In the genomic region with DNA sequence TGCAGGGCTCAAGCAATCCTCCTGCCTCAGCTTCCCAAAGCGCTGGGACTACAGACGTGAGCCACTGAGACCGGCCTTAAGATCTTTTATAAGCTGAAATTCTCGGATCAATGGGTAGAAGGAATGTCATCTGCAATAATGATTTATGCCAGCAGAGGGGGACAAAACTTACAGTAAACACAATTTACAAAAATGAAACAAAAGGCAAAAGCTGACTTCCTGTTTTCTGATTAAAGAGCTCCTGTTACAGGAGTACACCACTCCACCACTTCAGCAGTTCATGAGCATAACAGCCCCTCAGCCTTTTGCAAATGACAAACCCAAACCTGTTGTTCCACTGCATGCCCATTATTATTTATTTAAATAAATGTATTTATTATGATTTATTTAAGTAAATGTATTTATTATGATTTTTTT, we compare ENCODE assay signal across 8 cellular contexts.
A peak's percentile ranks its signal among the peaks of the same experiment; 100 is the strongest.
DNase-seq lines count a peak whose midpoint lies in the region; ATAC-seq and TF ChIP-seq lines count a peak whose summit lies in the region.

No MANE protein-coding gene starts in this region.

- H2BK120ac ChIP-seq in trophoblast cell (ENCODE audit: insufficient read depth, low read length, poor library complexity): peak overlapping the region; percentile 20

- H3K4me3 Mint-ChIP-seq in CD8-positive, alpha-beta memory T cell: peak overlapping the region in 3 of 7 donors; percentile 39 to 65 (median 52)
- peak overlapping the region; percentile 45 for H3K4me3 Mint-ChIP-seq in T-helper 2 cell treated with Interferon-gamma antibody and Interleukin-4, amounts not matched to agents 5 μg/mL and 100 μg/mL, for 36 hours

- no peak overlapping the region for H2AFZ ChIP-seq in trophoblast cell (ENCODE audit: insufficient read depth, low read length, poor library complexity)

- TF ChIP-seq POLR2A in erythroblast (IDR thresholded peaks at IDR 0.05; ENCODE audit: low read length): no peak

- no peak overlapping the region for H3K18ac ChIP-seq in trophoblast cell (ENCODE audit: low read length)

- H3K4me1 Mint-ChIP-seq in CD8-positive, alpha-beta memory T cell: peaks cover 5 to 23% (median 16%) of the 10 kb centered on the region in 3 donors
- peaks cover 22% of the 10 kb centered on the region for H3K4me1 Mint-ChIP-seq in T-helper 2 cell treated with Interferon-gamma antibody and Interleukin-4, amounts not matched to agents 5 μg/mL and 100 μg/mL, for 36 hours (ENCODE audit: low read depth)

- no peak overlapping the region for H2AK5ac ChIP-seq in trophoblast cell (ENCODE audit: low read length)

- H4K12ac ChIP-seq in trophoblast cell (ENCODE audit: low read depth, low read length): no peak overlapping the region

- H2BK12ac ChIP-seq in trophoblast cell (ENCODE audit: low read length): no peak overlapping the region

- H3K27me3 Mint-ChIP-seq in CD8-positive, alpha-beta memory T cell: peaks cover 0 to 6% of the 10 kb centered on the region in 2 donors
- H3K27me3 Mint-ChIP-seq in T-helper 2 cell treated with Interferon-gamma antibody and Interleukin-4, amounts not matched to agents 5 μg/mL and 100 μg/mL, for 36 hours (ENCODE audit: low read depth): peaks cover 4% of the 10 kb centered on the region

- H3K4me3 ChIP-seq in CD8-positive, alpha-beta memory T cell (ENCODE audit: low read length): no peak overlapping the region
- no peak overlapping the region for H3K4me3 ChIP-seq in trophoblast cell (ENCODE audit: low read depth, low read length)

- no peak overlapping the region for H2BK5ac ChIP-seq in trophoblast cell (ENCODE audit: low read depth, low read length, poor library complexity)

- H3K79me1 ChIP-seq in trophoblast cell (ENCODE audit: low read length): peaks cover 12% of the 10 kb centered on the region

- WGBS in trophoblast cell (ENCODE audit: extremely low coverage, insufficient coverage, insufficient read length): no CpG with 5 or more reads among the region's 4 CpGs

- no peaks in the 10 kb centered on the region for H3K79me2 ChIP-seq in trophoblast cell (ENCODE audit: control insufficient read depth, insufficient read depth, low read length, poor library complexity)

- H3K36me3 Mint-ChIP-seq in CD8-positive, alpha-beta memory T cell: no peaks in the 10 kb centered on the region
- H3K36me3 Mint-ChIP-seq in T-helper 2 cell treated with Interferon-gamma antibody and Interleukin-4, amounts not matched to agents 5 μg/mL and 100 μg/mL, for 36 hours (ENCODE audit: low read depth): peaks cover 2% of the 10 kb centered on the region

- no peak overlapping the region for H3K14ac ChIP-seq in trophoblast cell (ENCODE audit: low read length)

- POLR2A ChIA-PET in CD8-positive, alpha-beta memory T cell (lab: Charles Lee): interaction anchor here (0.6 to 1.2 kb wide), 9 partner anchors 10 to 458 kb away, joined by 3 to 5 read pairs (median 3); no protein-coding TSS in a partner anchor

- no peak overlapping the region for H4K8ac ChIP-seq in trophoblast cell (ENCODE audit: low read depth, low read length)

- no peaks in the 10 kb centered on the region for H3K36me3 ChIP-seq in CD8-positive, alpha-beta memory T cell (ENCODE audit: insufficient read depth, low read length)
- H3K36me3 ChIP-seq in trophoblast cell (ENCODE audit: control insufficient read depth in 1 of 2, insufficient read depth in 2 of 2, low read length in 2 of 2): peaks cover 3 to 5% of the 10 kb centered on the region in 2 experiments

- H3K9me3 Mint-ChIP-seq in CD8-positive, alpha-beta memory T cell: no peaks in the 10 kb centered on the region
- H3K9me3 Mint-ChIP-seq in T-helper 2 cell treated with Interferon-gamma antibody and Interleukin-4, amounts not matched to agents 5 μg/mL and 100 μg/mL, for 36 hours: no peaks in the 10 kb centered on the region

- H4K91ac ChIP-seq in trophoblast cell (ENCODE audit: low read depth, low read length): no peak overlapping the region

- peaks cover 4% of the 10 kb centered on the region for H3K4me1 ChIP-seq in CD8-positive, alpha-beta memory T cell (ENCODE audit: insufficient read depth, low read length)
- H3K4me1 ChIP-seq in trophoblast cell (ENCODE audit: control insufficient read depth in 1 of 2, insufficient read depth in 2 of 2, low read length in 2 of 2): peaks cover 22 to 25% of the 10 kb centered on the region in 2 experiments

- no peak overlapping the region for H3K4me2 ChIP-seq in trophoblast cell (ENCODE audit: low read length)

- no peak overlapping the region for H3K9ac ChIP-seq in trophoblast cell (ENCODE audit: low read length)

- CTCF ChIA-PET in CD8-positive, alpha-beta memory T cell (lab: Charles Lee): interaction anchor here (0.8 to 4.3 kb wide), 32 partner anchors 10 to 241 kb away, joined by 3 to 47 read pairs (median 4); a partner anchor contains a TSS

- peak overlapping the region in 6 of 8 donors; percentile 39 to 81 (median 76) for H3K27ac Mint-ChIP-seq in CD8-positive, alpha-beta memory T cell
- H3K27ac Mint-ChIP-seq in T-helper 2 cell treated with Interferon-gamma antibody and Interleukin-4, amounts not matched to agents 5 μg/mL and 100 μg/mL, for 36 hours: peak overlapping the region; percentile 77

- no peaks in the 10 kb centered on the region for H3K27me3 ChIP-seq in CD8-positive, alpha-beta memory T cell (ENCODE audit: insufficient read depth, low read length, poor library complexity, severe bottlenecking)
- no peaks in the 10 kb centered on the region for H3K27me3 ChIP-seq in trophoblast cell (ENCODE audit: insufficient read depth, low read length)

- H3K9me3 ChIP-seq in CD8-positive, alpha-beta memory T cell (ENCODE audit: low read length): no peaks in the 10 kb centered on the region
- H3K9me3 ChIP-seq in trophoblast cell (ENCODE audit: insufficient read depth, low read depth, low read length): peaks cover 2% of the 10 kb centered on the region

- no peak overlapping the region for H3K4ac ChIP-seq in trophoblast cell (ENCODE audit: low read depth, low read length)

- no peak overlapping the region for H3K27ac ChIP-seq in CD8-positive, alpha-beta memory T cell (ENCODE audit: low read depth, low read length)
- H3K27ac ChIP-seq in trophoblast cell (ENCODE audit: low read depth, low read length): no peak overlapping the region

- peak in 3 of 5 donors; percentile 24 to 72 (median 66) for DNase-seq in CD8-positive, alpha-beta memory T cell
- DNase-seq in NCI-H1694 treated with DMSO at 0.1 percent for 48 hours (lab: John Stamatoyannopoulos, UW): peak; percentile 69
- DNase-seq in T-helper 2 cell treated with Interferon-gamma antibody and Interleukin-4, amounts not matched to agents 5 μg/mL and 100 μg/mL, for 36 hours (ENCODE audit: low spot score): peak; percentile 36
- DNase-seq in erythroblast (lab: John Stamatoyannopoulos, UW): peak; percentile 70 to 79
- DNase-seq in trophoblast cell: peak; percentile 36 to 91

- ATAC-seq in GM18511 (IDR thresholded peaks at IDR 0.05; ENCODE audit: unreplicated experiment) (peak; percentile 91), HG02938 (IDR thresholded peaks at IDR 0.05; ENCODE audit: unreplicated experiment) (peak; percentile 88), GM19324 (IDR thresholded peaks at IDR 0.05; ENCODE audit: low FRiP score, unreplicated experiment) (no peak)

- no peak overlapping the region for H3K23ac ChIP-seq in trophoblast cell (ENCODE audit: low read length)
